In genomic region chr17:42698736-42699414, GRCh38 we compare ENCODE assay signal across 1 cellular context.
TF ChIP-seq lines count a peak whose summit lies in the region.

No MANE protein-coding gene starts in this region.

TF ChIP-seq in GM23338, 12 proteins besides CTCF, POLR2A, EP300 and RAD21:
- TF ChIP-seq ZNF462 (CRISPR knock-in tag; IDR thresholded peaks at IDR 0.05), result no peak
- TF ChIP-seq EZH2phosphoT487 (IDR thresholded peaks at IDR 0.05; ENCODE audit: unreplicated experiment), result no peak
- TF ChIP-seq ETS1 (IDR thresholded peaks at IDR 0.05), result no peak
- TF ChIP-seq, protein P1, sequence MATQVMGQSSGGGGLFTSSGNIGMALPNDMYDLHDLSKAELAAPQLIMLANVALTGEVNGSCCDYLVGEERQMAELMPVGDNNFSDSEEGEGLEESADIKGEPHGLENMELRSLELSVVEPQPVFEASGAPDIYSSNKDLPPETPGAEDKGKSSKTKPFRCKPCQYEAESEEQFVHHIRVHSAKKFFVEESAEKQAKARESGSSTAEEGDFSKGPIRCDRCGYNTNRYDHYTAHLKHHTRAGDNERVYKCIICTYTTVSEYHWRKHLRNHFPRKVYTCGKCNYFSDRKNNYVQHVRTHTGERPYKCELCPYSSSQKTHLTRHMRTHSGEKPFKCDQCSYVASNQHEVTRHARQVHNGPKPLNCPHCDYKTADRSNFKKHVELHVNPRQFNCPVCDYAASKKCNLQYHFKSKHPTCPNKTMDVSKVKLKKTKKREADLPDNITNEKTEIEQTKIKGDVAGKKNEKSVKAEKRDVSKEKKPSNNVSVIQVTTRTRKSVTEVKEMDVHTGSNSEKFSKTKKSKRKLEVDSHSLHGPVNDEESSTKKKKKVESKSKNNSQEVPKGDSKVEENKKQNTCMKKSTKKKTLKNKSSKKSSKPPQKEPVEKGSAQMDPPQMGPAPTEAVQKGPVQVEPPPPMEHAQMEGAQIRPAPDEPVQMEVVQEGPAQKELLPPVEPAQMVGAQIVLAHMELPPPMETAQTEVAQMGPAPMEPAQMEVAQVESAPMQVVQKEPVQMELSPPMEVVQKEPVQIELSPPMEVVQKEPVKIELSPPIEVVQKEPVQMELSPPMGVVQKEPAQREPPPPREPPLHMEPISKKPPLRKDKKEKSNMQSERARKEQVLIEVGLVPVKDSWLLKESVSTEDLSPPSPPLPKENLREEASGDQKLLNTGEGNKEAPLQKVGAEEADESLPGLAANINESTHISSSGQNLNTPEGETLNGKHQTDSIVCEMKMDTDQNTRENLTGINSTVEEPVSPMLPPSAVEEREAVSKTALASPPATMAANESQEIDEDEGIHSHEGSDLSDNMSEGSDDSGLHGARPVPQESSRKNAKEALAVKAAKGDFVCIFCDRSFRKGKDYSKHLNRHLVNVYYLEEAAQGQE (IDR thresholded peaks at IDR 0.05; ENCODE audit: unreplicated experiment), result no peak
- no peak for TF ChIP-seq STAT1 (IDR thresholded peaks at IDR 0.05; ENCODE audit: unreplicated experiment)
- TF ChIP-seq POLR2AphosphoS5 (IDR thresholded peaks at IDR 0.05; ENCODE audit: low read depth), result no peak
- no peak for TF ChIP-seq ZNF331 (CRISPR knock-in tag; IDR thresholded peaks at IDR 0.05; ENCODE audit: low read depth)
- no peak for TF ChIP-seq JUNB (IDR thresholded peaks at IDR 0.05; ENCODE audit: unreplicated experiment)
- TF ChIP-seq NANOG (IDR thresholded peaks at IDR 0.05; ENCODE audit: borderline replicate concordance), result no peak
- no peak for TF ChIP-seq EZH2 (IDR thresholded peaks at IDR 0.05; ENCODE audit: low read depth, unreplicated experiment)
- TF ChIP-seq CREB1 (CRISPR knock-in tag; IDR thresholded peaks at IDR 0.05; ENCODE audit: low read depth), result no peak
- TF ChIP-seq ZNF114 (CRISPR knock-in tag; IDR thresholded peaks at IDR 0.05), result no peak
